In the genomic region with DNA sequence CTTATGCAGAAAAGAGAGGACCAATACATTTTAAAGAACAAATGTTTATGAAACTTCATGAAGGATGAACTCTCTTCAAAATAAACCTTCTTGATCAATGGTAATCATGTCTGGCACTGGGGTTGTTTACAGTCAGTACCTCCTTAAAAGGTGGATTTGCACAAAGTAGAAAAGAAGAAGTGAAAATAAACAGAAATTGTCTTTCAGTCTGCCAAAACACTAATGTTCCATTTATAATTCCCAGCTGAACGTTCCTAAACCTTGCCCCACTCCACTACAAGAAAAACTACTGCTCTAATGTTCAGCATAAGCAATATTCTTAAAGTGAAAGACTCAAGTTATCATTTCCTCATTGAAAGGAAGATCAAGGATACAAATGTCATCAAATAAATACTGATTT, we compare ENCODE assay signal across 14 cellular contexts.
DNase-seq lines count a peak whose midpoint lies in the region; ATAC-seq and TF ChIP-seq lines count a peak whose summit lies in the region.
"Had no signal": no experiment of that assay in that cellular context is flagged by ENCODE, and none has a peak within 500 bp of the region (broad histone marks: within the 10 kb centered on the region; RNA-seq: fewer than 3 reads in every experiment).

No MANE protein-coding gene starts in this region.

- TF ChIP-seq CTCF in HCT116 (IDR thresholded peaks at IDR 0.05 in 2 of 3, conservative IDR thresholded peaks at IDR 0.05 in 1 of 3; ENCODE audit: borderline replicate concordance in 1 of 3, insufficient read depth in 1 of 3, low read depth in 2 of 3, low read length in 2 of 3), result no peak
- no peak for TF ChIP-seq CTCF in fibroblast of lung (conservative IDR thresholded peaks at IDR 0.05 in 1 of 2, IDR thresholded peaks at IDR 0.05 in 1 of 2; ENCODE audit: low read depth in 1 of 2, low read length in 2 of 2)

- DNase-seq in HCT116 (ENCODE audit: low read depth, low spot score) (no peak), SJSA1 (ENCODE audit: low read depth in 1 of 2, low spot score in 2 of 2) (no peak), fibroblast of lung (ENCODE audit: low read depth in 2 of 2) (peak in 1 of 2 donors; percentile 45), kidney tubule cell (ENCODE audit: low spot score) (no peak), SHP77 treated with DMSO at 0.1 percent for 48 hours (lab: John Stamatoyannopoulos, UW) (no peak)
- DNase-seq: activated T-cell treated with anti-CD3 and anti-CD28 coated beads, Interleukin-2, amount 50 U/mL, for 4 hours; NCI-H1436 treated with DMSO at 0.1 percent for 48 hours; NCI-H524; small intestine had no signal

- H3K9me3 ChIP-seq in HCT116 (ENCODE audit: control insufficient read depth in 1 of 2, insufficient read depth in 1 of 2, low read depth in 1 of 2, low read length in 2 of 2) (no peaks in the 10 kb centered on the region), SJSA1 (replicated peaks) (no peaks in the 10 kb centered on the region), fibroblast of lung (ENCODE audit: control insufficient read depth, insufficient read depth, low read depth, low read length) (no peaks in the 10 kb centered on the region), skeletal muscle satellite cell (replicated peaks; ENCODE audit: low read length) (no peaks in the 10 kb centered on the region)
- H3K9me3 ChIP-seq: tibial artery had no signal

- H3K4me2 ChIP-seq in HCT116 (ENCODE audit: low read length) (peak overlapping the region; percentile 63), fibroblast of lung (ENCODE audit: extremely low read depth, insufficient read depth, low read length) (peak overlapping the region; percentile 62), skeletal muscle satellite cell (ENCODE audit: low read length) (peak overlapping the region; percentile 66)

- TF ChIP-seq POLR2A in HCT116 (IDR thresholded peaks at IDR 0.05; ENCODE audit: borderline replicate concordance, extremely low read depth, insufficient read depth, insufficient read length), result no peak

- H3K27ac ChIP-seq in HCT116 (ENCODE audit: low read depth, low read length), result no peak overlapping the region
- H3K27ac ChIP-seq in SJSA1, result peak overlapping the region; percentile 32
- H3K27ac ChIP-seq in fibroblast of lung (ENCODE audit: insufficient read depth, low read length), result peak overlapping the region; percentile 36
- H3K27ac ChIP-seq: tibial artery had no signal

- intact Hi-C loops in HCT116 (cut with micrococcal nuclease), result no loop called here

- H3K4me3 ChIP-seq in HCT116 (replicated peaks in 1 of 2; ENCODE audit: low read depth in 1 of 2, low read length in 2 of 2) (peak overlapping the region in 1 of 2 experiments; percentile 1; a peak in 1 of 4 replicates), SJSA1 (no peak overlapping the region), fibroblast of lung (replicated peaks in 1 of 4; ENCODE audit: control extremely low read depth in 1 of 4, insufficient read depth in 1 of 4, low read depth in 3 of 4, low read length in 4 of 4) (peak overlapping the region in 2 of 4 experiments; percentile 25 to 33), skeletal muscle satellite cell (ENCODE audit: low read length) (peak overlapping the region; percentile 18)
- H3K4me3 ChIP-seq: dorsolateral prefrontal cortex, tibial artery had no signal

- H3K4me1 ChIP-seq in HCT116 (ENCODE audit: control insufficient read depth in 1 of 2, insufficient read depth in 2 of 2, low read length in 2 of 2), result peaks cover 10 to 16% of the 10 kb centered on the region in 2 experiments
- H3K4me1 ChIP-seq in SJSA1 (replicated peaks), result peaks cover 30% of the 10 kb centered on the region
- peaks cover 5% of the 10 kb centered on the region for H3K4me1 ChIP-seq in fibroblast of lung (ENCODE audit: control insufficient read depth, extremely low read depth, insufficient read depth, low read length)
- H3K4me1 ChIP-seq in skeletal muscle satellite cell (ENCODE audit: control insufficient read depth, insufficient read depth, low read length), result peaks cover 22% of the 10 kb centered on the region

- CTCF ChIA-PET in HCT116 (lab: Charles Lee), result interaction anchor here (0.8 kb wide), 1 partner anchor 394 kb away, joined by 3 read pairs; no protein-coding TSS in a partner anchor

- no peaks in the 10 kb centered on the region for H3K9me2 ChIP-seq in HCT116 (ENCODE audit: insufficient read depth)

- no peaks in the 10 kb centered on the region for H3K36me3 ChIP-seq in HCT116 (ENCODE audit: control insufficient read depth in 1 of 2, insufficient read depth in 2 of 2, low read length in 2 of 2)
- peaks cover 14% of the 10 kb centered on the region; the same call in 1 of the 2 replicates for H3K36me3 ChIP-seq in SJSA1
- no peaks in the 10 kb centered on the region for H3K36me3 ChIP-seq in fibroblast of lung (ENCODE audit: control insufficient read depth, insufficient read depth, low read length)
- H3K36me3 ChIP-seq in skeletal muscle satellite cell (ENCODE audit: insufficient read depth, low read length), result peaks cover 6% of the 10 kb centered on the region

- RAD21 ChIA-PET in HCT116 (lab: Charles Lee; ENCODE audit: low non-redundant PET in 1 of 2, low total read pairs in 2 of 2, uncharacterized antibody in 2 of 2, unreplicated experiment in 2 of 2), result no interaction called here

- no TSS peak for BruUV-seq in HCT116 (replicated peaks; lab: Mats Ljungman, UMichigan)

- H3K9ac ChIP-seq in HCT116 (ENCODE audit: low read length) (peak overlapping the region; percentile 42), fibroblast of lung (ENCODE audit: insufficient read depth, low read length) (no peak overlapping the region), skeletal muscle satellite cell (ENCODE audit: low read depth, low read length) (peak overlapping the region; percentile 34)

- H4K20me1 ChIP-seq in HCT116 (ENCODE audit: insufficient read depth), result no peaks in the 10 kb centered on the region
- no peaks in the 10 kb centered on the region for H4K20me1 ChIP-seq in fibroblast of lung (ENCODE audit: control insufficient read depth, extremely low read depth, insufficient read depth, low read length)

- no peak for TF ChIP-seq RAD21 in HCT116 (IDR thresholded peaks at IDR 0.05; ENCODE audit: low read depth)

- no peak overlapping the region for H2AFZ ChIP-seq in HCT116 (ENCODE audit: low read depth, low read length, poor library complexity, severe bottlenecking)
- H2AFZ ChIP-seq in fibroblast of lung (ENCODE audit: low read length), result no peak overlapping the region

- H3K79me2 ChIP-seq in HCT116 (ENCODE audit: insufficient read depth, low read length), result peaks cover 4% of the 10 kb centered on the region; the same call in 1 of the 2 replicates
- peaks cover 12% of the 10 kb centered on the region for H3K79me2 ChIP-seq in fibroblast of lung (ENCODE audit: control insufficient read depth, insufficient read depth, low read length)

- H3K27me3 ChIP-seq in HCT116 (ENCODE audit: insufficient read depth, low read length), result no peaks in the 10 kb centered on the region
- no peaks in the 10 kb centered on the region for H3K27me3 ChIP-seq in SJSA1 (replicated peaks)
- H3K27me3 ChIP-seq in fibroblast of lung (ENCODE audit: control insufficient read depth, insufficient read depth, low read length), result no peaks in the 10 kb centered on the region
- no peaks in the 10 kb centered on the region for H3K27me3 ChIP-seq in skeletal muscle satellite cell (ENCODE audit: control insufficient read depth, insufficient read depth, low read length)
- H3K27me3 ChIP-seq: dorsolateral prefrontal cortex, tibial artery had no signal

- POLR2A ChIA-PET in HCT116 (lab: Charles Lee), result no interaction called here

- no peak for ATAC-seq in HCT116
- no peak for ATAC-seq in GM18519 (IDR thresholded peaks at IDR 0.05; ENCODE audit: low FRiP score, unreplicated experiment)
- ATAC-seq in GM21528 (IDR thresholded peaks at IDR 0.05; ENCODE audit: low FRiP score, unreplicated experiment), result no peak
- ATAC-seq: activated T-cell treated with anti-CD3 and anti-CD28 coated beads, Interleukin-2, amount 50 U/mL, for 4 hours had no signal

TF ChIP-seq in HCT116, 20 proteins besides CTCF, POLR2A, EP300 and RAD21 (continues in another document):
- TF ChIP-seq POLR2AphosphoS5 (IDR thresholded peaks at IDR 0.05; ENCODE audit: low read depth, low read length), result no peak
- TF ChIP-seq, protein P1, sequence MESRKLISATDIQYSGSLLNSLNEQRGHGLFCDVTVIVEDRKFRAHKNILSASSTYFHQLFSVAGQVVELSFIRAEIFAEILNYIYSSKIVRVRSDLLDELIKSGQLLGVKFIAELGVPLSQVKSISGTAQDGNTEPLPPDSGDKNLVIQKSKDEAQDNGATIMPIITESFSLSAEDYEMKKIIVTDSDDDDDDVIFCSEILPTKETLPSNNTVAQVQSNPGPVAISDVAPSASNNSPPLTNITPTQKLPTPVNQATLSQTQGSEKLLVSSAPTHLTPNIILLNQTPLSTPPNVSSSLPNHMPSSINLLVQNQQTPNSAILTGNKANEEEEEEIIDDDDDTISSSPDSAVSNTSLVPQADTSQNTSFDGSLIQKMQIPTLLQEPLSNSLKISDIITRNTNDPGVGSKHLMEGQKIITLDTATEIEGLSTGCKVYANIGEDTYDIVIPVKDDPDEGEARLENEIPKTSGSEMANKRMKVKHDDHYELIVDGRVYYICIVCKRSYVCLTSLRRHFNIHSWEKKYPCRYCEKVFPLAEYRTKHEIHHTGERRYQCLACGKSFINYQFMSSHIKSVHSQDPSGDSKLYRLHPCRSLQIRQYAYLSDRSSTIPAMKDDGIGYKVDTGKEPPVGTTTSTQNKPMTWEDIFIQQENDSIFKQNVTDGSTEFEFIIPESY (IDR thresholded peaks at IDR 0.05; ENCODE audit: extremely low read depth, insufficient replicate concordance, low read length), result no peak
- TF ChIP-seq, protein P2, sequence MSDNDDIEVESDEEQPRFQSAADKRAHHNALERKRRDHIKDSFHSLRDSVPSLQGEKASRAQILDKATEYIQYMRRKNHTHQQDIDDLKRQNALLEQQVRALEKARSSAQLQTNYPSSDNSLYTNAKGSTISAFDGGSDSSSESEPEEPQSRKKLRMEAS (IDR thresholded peaks at IDR 0.05), result no peak
